18 cellular contexts compared by ENCODE assay signal in genomic region chr6:117206951-117207687, GRCh38. TPM values are rescaled to one million over a fixed set of nuclear protein-coding genes. Genes with fewer than 3 reads are reported as not detected.
DNase-seq lines count a peak whose midpoint lies in the region; ATAC-seq, FAIRE-seq and TF ChIP-seq lines count a peak whose summit lies in the region.
"Had no signal": no experiment of that assay in that cellular context is flagged by ENCODE, and none has a peak within 500 bp of the region (broad histone marks: within the 10 kb centered on the region; RNA-seq: fewer than 3 reads in every experiment).

No MANE protein-coding gene starts in this region.

- H2AFZ ChIP-seq in keratinocyte (ENCODE audit: control insufficient read depth, low read length) = no peak overlapping the region

- CTCF ChIA-PET in RWPE1 (lab: Yijun Ruan, JAX) = interaction anchor here (0.9 kb wide), 1 partner anchor 19 kb away, joined by 4 read pairs; no protein-coding TSS in a partner anchor

- H3K36me3 ChIP-seq in keratinocyte (ENCODE audit: control insufficient read depth in 2 of 2, extremely low read depth in 1 of 2, insufficient read depth in 2 of 2, low read length in 2 of 2) = no peaks in the 10 kb centered on the region
- H3K36me3 ChIP-seq: left lung had no signal

- H3K27me3 ChIP-seq in keratinocyte (ENCODE audit: control insufficient read depth, extremely low read depth, insufficient read depth, low read length) = peaks cover 7% of the 10 kb centered on the region
- H3K27me3 ChIP-seq: left lung had no signal

- dilution Hi-C loops in keratinocyte (cut with MboI; ENCODE audit: extremely low pct_ligation_motif_present, low sequenced_read_pairs) = no loop called here

- no peaks in the 10 kb centered on the region for H4K20me1 ChIP-seq in keratinocyte (ENCODE audit: control insufficient read depth, extremely low read depth, insufficient read depth, low read length)

- TF ChIP-seq CTCF in keratinocyte (optimal IDR thresholded peaks at IDR 0.05 in 1 of 3, IDR thresholded peaks at IDR 0.05 in 1 of 3, conservative IDR thresholded peaks at IDR 0.05 in 1 of 3; ENCODE audit: extremely low read depth in 1 of 3, insufficient read depth in 2 of 3, low read length in 3 of 3) (no peak), RWPE1 (conservative IDR thresholded peaks at IDR 0.05; ENCODE audit: low read depth) (no peak)

- DNase-seq in A172 (ENCODE audit: low spot score) (peak; percentile 42), HTR-8/SVneo (ENCODE audit: insufficient read length, low spot score) (peak; percentile 57), astrocyte of the hippocampus (ENCODE audit: low read depth, low spot score) (peak; percentile 11), keratinocyte (ENCODE audit: low read depth, low spot score) (no peak), SK-N-DZ (ENCODE audit: low spot score) (no peak), NCI-H1694 treated with DMSO at 0.1 percent for 48 hours (lab: John Stamatoyannopoulos, UW) (no peak), RWPE1 (ENCODE audit: low spot score) (no peak)
- DNase-seq: ACHN; activated CD4-positive, alpha-beta memory T cell treated with anti-CD3 and anti-CD28 coated beads, Interleukin-2, amount 10 ng/mL, durations not matched to agents 7 days and 5 days; cortex of kidney; left lung; naive thymus-derived CD8-positive, alpha-beta T cell; NCI-H2171; SIG-M5; stimulated activated CD8-positive, alpha-beta memory T cell treated with anti-CD3 and anti-CD28 coated beads, Interleukin-4, amount 100 ng/mL, for 48 hours had no signal

- ATAC-seq in HG02759 (IDR thresholded peaks at IDR 0.05; ENCODE audit: unreplicated experiment) = no peak
- ATAC-seq: esophagus mucosa; left lung; naive thymus-derived CD8-positive, alpha-beta T cell had no signal

- POLR2A ChIA-PET in RWPE1 (lab: Yijun Ruan, JAX; ENCODE audit: low non-redundant PET) = no interaction called here

- H3K4me2 ChIP-seq in keratinocyte (ENCODE audit: control insufficient read depth, extremely low read depth, insufficient read depth, low read depth, low read length) = no peak overlapping the region

- no peak overlapping the region for H3K27ac ChIP-seq in keratinocyte (ENCODE audit: control insufficient read depth, insufficient read depth, low read length)
- no peak overlapping the region for H3K27ac ChIP-seq in RWPE1
- H3K27ac ChIP-seq: left lung had no signal

- FAIRE-seq in HTR-8/SVneo (lab: Jason Lieb, UNC) (peak; percentile 54), keratinocyte (lab: Jason Lieb, UNC) (peak; percentile 51)

- no peaks in the 10 kb centered on the region for H3K9me3 ChIP-seq in keratinocyte (ENCODE audit: control insufficient read depth, low read depth, low read length)
- H3K9me3 ChIP-seq: left lung had no signal

- no peak overlapping the region for H3K9ac ChIP-seq in keratinocyte (ENCODE audit: control insufficient read depth, extremely low read depth, insufficient read depth, low read length)

- no peak overlapping the region for H3K4me3 ChIP-seq in keratinocyte (ENCODE audit: control insufficient read depth in 2 of 3, extremely low read depth in 1 of 3, insufficient read depth in 2 of 3, low read depth in 1 of 3, low read length in 3 of 3)
- H3K4me3 ChIP-seq: left lung had no signal

- no peaks in the 10 kb centered on the region for H3K4me1 ChIP-seq in keratinocyte (ENCODE audit: control insufficient read depth, extremely low read depth, insufficient read depth, low read length)
- H3K4me1 ChIP-seq: left lung had no signal

- no peaks in the 10 kb centered on the region for H3K79me2 ChIP-seq in keratinocyte (ENCODE audit: control insufficient read depth, insufficient read depth, low read length)

- no peaks in the 10 kb centered on the region for H3K9me1 ChIP-seq in keratinocyte (ENCODE audit: control insufficient read depth, extremely low read depth, insufficient read depth, low read length)

RNA-seq across cellular contexts. Expression of gene VGLL2, which starts 58.2 kb away (rescaled TPM):
- not detected in 2 replicates for total RNA-seq in A172 (2014; rRNA removed; shearing (Covaris generic))
- not detected in 3 replicates for polyA plus RNA-seq in keratinocyte
- polyA plus RNA-seq in keratinocyte (2011; ENCODE audit: low read depth) = not detected
- polyA plus RNA-seq in keratinocyte (2011; cell fraction: cytosol; rRNA removed) = not detected in 2 replicates
- polyA plus RNA-seq in keratinocyte (2011; cell fraction: nucleus; rRNA removed) = not detected in 2 replicates
- not detected in 2 replicates for polyA plus RNA-seq in keratinocyte (2012; ENCODE audit: low replicate concordance)
- not detected in 3 replicates for polyA minus RNA-seq in keratinocyte
- not detected for polyA minus RNA-seq in keratinocyte (2011; cell fraction: cytosol; rRNA and poly(A)+ RNA removed)
- polyA minus RNA-seq in keratinocyte (2011; cell fraction: nucleus; rRNA and poly(A)+ RNA removed) = not detected in 2 replicates
- not detected in 2 replicates for polyA plus RNA-seq in SK-N-DZ (2014; cell fraction: cytosol; rRNA removed)
- not detected in 2 replicates for polyA plus RNA-seq in SK-N-DZ (2014; cell fraction: nucleus; rRNA removed)
- total RNA-seq: activated CD4-positive, alpha-beta memory T cell treated with anti-CD3 and anti-CD28 coated beads, Interleukin-2, amount 10 ng/mL, durations not matched to agents 7 days and 5 days; esophagus mucosa; left lung; naive thymus-derived CD8-positive, alpha-beta T cell; pulmonary artery endothelial cell had no signal
- polyA plus RNA-seq: naive thymus-derived CD8-positive, alpha-beta T cell had no signal

Comparison
In these comparisons a context has a peak if more than half of its experiments do, and no peak if none do; other contexts are left out.
1. DNase-seq: peak in A172 (single experiment), HTR-8/SVneo (single experiment) and astrocyte of the hippocampus (single experiment); none in keratinocyte (single experiment), SK-N-DZ (single experiment), NCI-H1694 treated with DMSO at 0.1 percent for 48 hours (single experiment) and RWPE1 (single experiment).